In the genomic region with DNA sequence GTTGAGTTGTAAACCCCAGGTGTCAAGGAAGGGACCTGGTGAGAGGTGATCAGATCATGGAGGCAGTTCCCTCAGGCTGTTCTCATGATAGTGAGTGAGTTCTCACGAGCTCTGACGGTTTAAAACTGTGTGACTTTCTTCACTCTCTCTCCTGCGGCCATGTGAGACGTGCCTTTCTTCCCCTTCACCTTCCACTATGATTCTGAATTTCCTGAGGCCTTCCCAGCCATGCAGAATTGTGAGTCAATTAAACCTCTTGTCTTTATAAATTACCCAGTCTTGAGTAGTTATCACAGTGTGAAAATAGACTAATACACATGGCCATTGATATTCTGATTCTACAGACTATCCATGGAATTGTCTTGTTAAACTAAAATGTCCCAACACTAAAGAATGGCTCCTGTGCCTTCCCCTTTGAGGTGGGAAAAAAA, we compare ENCODE assay signal across 19 cellular contexts.
DNase-seq lines count a peak whose midpoint lies in the region; ATAC-seq, FAIRE-seq and TF ChIP-seq lines count a peak whose summit lies in the region.
"Had no signal": no experiment of that assay in that cellular context is flagged by ENCODE, and none has a peak within 500 bp of the region (broad histone marks: within the 10 kb centered on the region; RNA-seq: fewer than 3 reads in every experiment).

No MANE protein-coding gene starts in this region.

- H4K20me1 ChIP-seq in H1 (replicated peaks in 1 of 2; ENCODE audit: control insufficient read depth in 1 of 2, insufficient read depth in 2 of 2, low read length in 2 of 2), result no peaks in the 10 kb centered on the region

- no peak overlapping the region for H3K14ac ChIP-seq in H1 (ENCODE audit: insufficient read length)

- H3K4me1 ChIP-seq in HUES48 (ENCODE audit: control insufficient read depth, insufficient read depth, low read length), result peaks cover 45% of the 10 kb centered on the region
- peaks cover 0 to 5% (median 1%) of the 10 kb centered on the region in 4 experiments; a peak in 2 of 7 replicates for H3K4me1 ChIP-seq in H1 (replicated peaks in 1 of 4; ENCODE audit: control insufficient read depth in 3 of 4, insufficient read depth in 4 of 4, low read length in 3 of 4)
- H3K4me1 ChIP-seq in iPS-20b (ENCODE audit: insufficient read depth, low read length), result peaks cover 26% of the 10 kb centered on the region
- H3K4me1 ChIP-seq in body of pancreas, result peaks cover 3% of the 10 kb centered on the region

- peak overlapping the region; percentile 3 to 58; a peak in 3 of 4 replicates for H3K4me2 ChIP-seq in H1 (ENCODE audit: insufficient read depth in 1 of 2, low read depth in 2 of 2, low read length in 2 of 2)

- H2AK5ac ChIP-seq in H1 (ENCODE audit: low read depth, low read length), result no peak overlapping the region

- H2BK15ac ChIP-seq in H1 (ENCODE audit: low read length), result no peak overlapping the region

- POLR2A ChIA-PET in H1 (lab: Charles Lee; ENCODE audit: partially characterized antibody) (interaction anchor here (1.3 kb wide), 1 partner anchor 13 kb away, joined by 3 read pairs; no protein-coding TSS in a partner anchor), MCF 10A (lab: Yijun Ruan, JAX) (interaction anchor here (0.7 to 1.6 kb wide), 2 partner anchors 9 to 13 kb away, joined by 3 read pairs; no protein-coding TSS in a partner anchor)

- no TSS peak for BruUV-seq in MCF 10A (replicated peaks; lab: Mats Ljungman, UMichigan)

- H3K23ac ChIP-seq in H1 (ENCODE audit: insufficient read length), result no peak overlapping the region

- H3K9ac ChIP-seq in HUES48 (ENCODE audit: low read depth, low read length) (no peak overlapping the region), H1 (replicated peaks in 1 of 4; ENCODE audit: extremely low read depth in 1 of 4, low read depth in 3 of 4, low read length in 3 of 4) (no peak overlapping the region), iPS-20b (ENCODE audit: low read depth, low read length) (peak overlapping the region; percentile 13; the same call in 1 of the 2 replicates)

- H2BK20ac ChIP-seq in H1 (ENCODE audit: low read length), result no peak overlapping the region

- intact Hi-C loops in natural killer cell (cut with micrococcal nuclease), result no loop called here
- intact Hi-C loops in MCF 10A (cut with micrococcal nuclease), result no loop called here
- intact Hi-C loops in body of pancreas (cut with DNase I), result loop anchor here (10.0 kb wide), 1 partner anchor 75 kb away; no protein-coding TSS in a partner anchor

- no peak overlapping the region for H3K4ac ChIP-seq in H1 (replicated peaks; ENCODE audit: insufficient read length, low read depth, low read length)

- H4K5ac ChIP-seq in H1 (ENCODE audit: insufficient read length, low read depth, low read length), result no peak overlapping the region

- H3K18ac ChIP-seq in H1 (ENCODE audit: extremely low read depth, low read length), result no peak overlapping the region

- H3K27me3 ChIP-seq in HUES48 (ENCODE audit: control insufficient read depth, insufficient read depth, low read length) (no peaks in the 10 kb centered on the region), H1 (replicated peaks in 1 of 4; ENCODE audit: control insufficient read depth in 3 of 4, extremely low read depth in 1 of 4, insufficient read depth in 3 of 4, low read length in 3 of 4) (no peaks in the 10 kb centered on the region), iPS-20b (ENCODE audit: insufficient read depth, low read length) (no peaks in the 10 kb centered on the region; the same call in 1 of the 2 replicates), body of pancreas (no peaks in the 10 kb centered on the region)

- no peaks in the 10 kb centered on the region for H3K9me3 ChIP-seq in HUES48 (ENCODE audit: control insufficient read depth, insufficient read depth, low read length)
- H3K9me3 ChIP-seq in H1 (ENCODE audit: insufficient read depth in 2 of 2, low read depth in 1 of 2, low read length in 1 of 2), result no peaks in the 10 kb centered on the region
- no peaks in the 10 kb centered on the region for H3K9me3 ChIP-seq in iPS-20b (ENCODE audit: insufficient read depth, low read depth, low read length)
- H3K9me3 ChIP-seq in body of pancreas, result no peaks in the 10 kb centered on the region

- no peaks in the 10 kb centered on the region for H3K36me3 ChIP-seq in HUES48 (ENCODE audit: control insufficient read depth, insufficient read depth, low read length)
- H3K36me3 ChIP-seq in H1 (ENCODE audit: control insufficient read depth in 2 of 4, insufficient read depth in 4 of 4, low read length in 3 of 4), result no peaks in the 10 kb centered on the region; a peak in 1 of 8 replicates
- no peaks in the 10 kb centered on the region for H3K36me3 ChIP-seq in iPS-20b (ENCODE audit: insufficient read depth, low read depth, low read length)
- no peaks in the 10 kb centered on the region for H3K36me3 ChIP-seq in body of pancreas (replicated peaks in 1 of 2; ENCODE audit: insufficient read depth in 1 of 2, low read depth in 2 of 2)

- WGBS in H1 (ENCODE audit: extremely low coverage in 1 of 2, insufficient coverage in 1 of 2, insufficient read length in 1 of 2, insufficient replicate concordance in 2 of 2, low coverage in 1 of 2, low lambda C conversion rate in 2 of 2, missing lambda C conversion rate in 1 of 2), 2 experiments, result 23% methylated on average over 4 of the region's 4 CpGs; no CpG with 5 or more reads in 1 of the 2 experiments
- 92 to 99% methylated on average over 4 of the region's 4 CpGs for WGBS in body of pancreas, 2 donors

- H3K79me1 ChIP-seq in H1 (ENCODE audit: low read depth, low read length), result peaks cover 3% of the 10 kb centered on the region; the same call in 1 of the 2 replicates

- no peaks in the 10 kb centered on the region for H3K79me2 ChIP-seq in H1 (ENCODE audit: control insufficient read depth in 1 of 2, insufficient read depth in 2 of 2, low read length in 2 of 2)

- H2BK5ac ChIP-seq in H1 (ENCODE audit: low read depth, low read length), result no peak overlapping the region

- DNase-seq in H1 (ENCODE audit: low read depth in 1 of 2, low spot score in 2 of 2) (no peak), natural killer cell (no peak), MCF 10A (ENCODE audit: unreplicated experiment) (no peak), amniotic stem cell (lab: John Stamatoyannopoulos, UW) (no peak), body of pancreas (no peak)
- DNase-seq: C1 segment of cervical spinal cord; Calu3; CD4-positive, alpha-beta T cell; DMS79; GOT3; HCEC 1CT; HFFc6 had no signal

- peaks cover 9 to 21% of the 10 kb centered on the region in 2 donors for H3K4me1 Mint-ChIP-seq in natural killer cell
- H3K4me1 Mint-ChIP-seq in MCF 10A (ENCODE audit: insufficient read depth, unreplicated experiment), result peaks cover 15% of the 10 kb centered on the region

- no peak for TF ChIP-seq RAD21 in H1 (IDR thresholded peaks at IDR 0.05 in 1 of 2, conservative IDR thresholded peaks at IDR 0.05 in 1 of 2; ENCODE audit: low read depth in 2 of 2, low read length in 2 of 2)

- no peaks in the 10 kb centered on the region for H3K23me2 ChIP-seq in H1 (ENCODE audit: low read depth, low read length)

- H3K27me3 Mint-ChIP-seq in natural killer cell (ENCODE audit: low read depth in 2 of 2) (no peaks in the 10 kb centered on the region), MCF 10A (ENCODE audit: insufficient read depth, unreplicated experiment) (no peaks in the 10 kb centered on the region)
- H3K27me3 Mint-ChIP-seq: B cell; CD4-positive, alpha-beta T cell; IgD-negative memory B cell had no signal

- H3K56ac ChIP-seq in H1 (replicated peaks; ENCODE audit: insufficient read length, low read depth, low read length), result no peak overlapping the region

- peak overlapping the region; percentile 85 for H3K27ac ChIP-seq in HUES48 (ENCODE audit: low read depth, low read length)
- H3K27ac ChIP-seq in H1 (ENCODE audit: low read depth, low read length), result no peak overlapping the region
- H3K27ac ChIP-seq in iPS-20b (ENCODE audit: low read length), result no peak overlapping the region
- no peak overlapping the region for H3K27ac ChIP-seq in body of pancreas

- H3K9me3 Mint-ChIP-seq in natural killer cell (no peaks in the 10 kb centered on the region), MCF 10A (ENCODE audit: unreplicated experiment) (no peaks in the 10 kb centered on the region)
- H3K9me3 Mint-ChIP-seq: CD4-positive, alpha-beta T cell; HFFc6; IgD-negative memory B cell had no signal

- ATAC-seq in natural killer cell, result no peak
- no peak for ATAC-seq in body of pancreas

- H2AFZ ChIP-seq in H1 (ENCODE audit: low read length), result no peak overlapping the region

- TF ChIP-seq CTCF in H1 (IDR thresholded peaks at IDR 0.05; ENCODE audit: control extremely low read depth in 1 of 3, insufficient read depth in 1 of 3, low read depth in 1 of 3, low read length in 3 of 3) (no peak), natural killer cell (IDR thresholded peaks at IDR 0.05) (no peak), MCF 10A (IDR thresholded peaks at IDR 0.05; ENCODE audit: unreplicated experiment) (no peak), body of pancreas (IDR thresholded peaks at IDR 0.05) (no peak)

- H4K91ac ChIP-seq in H1 (replicated peaks; ENCODE audit: insufficient read length, low read length), result no peak overlapping the region

- TF ChIP-seq EP300 in H1 (IDR thresholded peaks at IDR 0.05; ENCODE audit: borderline replicate concordance in 1 of 2, low read depth in 2 of 2, low read length in 2 of 2), result 0 out of 3 replicates have a peak, but pooled peaks of 1 of the 2 experiments have one; percentile 22

- no peak overlapping the region for H3K4me3 Mint-ChIP-seq in natural killer cell
- no peak overlapping the region for H3K4me3 Mint-ChIP-seq in MCF 10A (ENCODE audit: unreplicated experiment)
- H3K4me3 Mint-ChIP-seq: B cell; CD4-positive, alpha-beta T cell; HFFc6; IgD-negative memory B cell had no signal

- no peak overlapping the region for H2BK120ac ChIP-seq in H1 (replicated peaks; ENCODE audit: low read depth, low read length)

- H3K36me3 Mint-ChIP-seq in natural killer cell (no peaks in the 10 kb centered on the region), MCF 10A (ENCODE audit: insufficient read depth, unreplicated experiment) (no peaks in the 10 kb centered on the region)
- H3K36me3 Mint-ChIP-seq: IgD-negative memory B cell had no signal

- H2BK12ac ChIP-seq in H1 (ENCODE audit: low read depth, low read length), result no peak overlapping the region; the same call in 1 of the 2 replicates

- no peak overlapping the region for H4K8ac ChIP-seq in H1 (ENCODE audit: extremely low read depth, insufficient read depth, low read length)

- H3K27ac Mint-ChIP-seq in natural killer cell, result no peak overlapping the region
- no peak overlapping the region for H3K27ac Mint-ChIP-seq in MCF 10A (ENCODE audit: low read depth, unreplicated experiment)
- H3K27ac Mint-ChIP-seq: B cell; CD4-positive, alpha-beta T cell; HFFc6; IgD-negative memory B cell had no signal

- TF ChIP-seq POLR2A in H1 (IDR thresholded peaks at IDR 0.05; ENCODE audit: control extremely low read depth in 1 of 2, low read depth in 2 of 2, low read length in 2 of 2) (no peak), body of pancreas (IDR thresholded peaks at IDR 0.05) (no peak)

- peak; percentile 70 for FAIRE-seq in H1 (lab: Jason Lieb, UNC)
- FAIRE-seq: A204.1, G401.6, GM12891 had no signal

- H3K4me3 ChIP-seq in HUES48 (ENCODE audit: low read depth, low read length), result peak overlapping the region; percentile 25
- H3K4me3 ChIP-seq in H1 (ENCODE audit: extremely low read depth in 1 of 4, insufficient read depth in 2 of 4, low read depth in 3 of 4, low read length in 4 of 4), result peak overlapping the region in 1 of 4 experiments; percentile 12; a peak in 1 of 8 replicates
- peak overlapping the region; percentile 17; the same call in 1 of the 2 replicates for H3K4me3 ChIP-seq in iPS-20b (ENCODE audit: low read length)
- H3K4me3 ChIP-seq in body of pancreas, result no peak overlapping the region

- CTCF ChIA-PET in H1 (lab: Charles Lee; ENCODE audit: partially characterized antibody) (interaction anchor here (4.2 kb wide), 1 partner anchor 10 kb away, joined by 18 read pairs; no protein-coding TSS in a partner anchor), MCF 10A (lab: Yijun Ruan, JAX) (interaction anchor here (0.8 to 2.2 kb wide), 2 partner anchors 8 to 13 kb away, joined by 4 to 9 read pairs; no protein-coding TSS in a partner anchor)

Comparison
In these comparisons a context has a peak if more than half of its experiments do, and no peak if none do; other contexts are left out.
1. H3K4me3 ChIP-seq: peak in HUES48 (single experiment) and iPS-20b (single experiment); none in body of pancreas (0 of 2).